1 cellular context compared by ENCODE assay signal in genomic region chr3:39088889-39089288, GRCh38.
TF ChIP-seq lines count a peak whose summit lies in the region.

No MANE protein-coding gene starts in this region.

TF ChIP-seq in endothelial cell of umbilical vein, 7 proteins besides CTCF, POLR2A, EP300 and RAD21:
- TF ChIP-seq MAX (IDR thresholded peaks at IDR 0.05; ENCODE audit: insufficient read depth, insufficient read length) (no peak), MYC (IDR thresholded peaks at IDR 0.05; ENCODE audit: low read depth, low read length) (no peak), JUN (IDR thresholded peaks at IDR 0.05; ENCODE audit: borderline replicate concordance, insufficient read depth, insufficient read length, low read depth) (no peak), EZH2 (IDR thresholded peaks at IDR 0.05; ENCODE audit: borderline replicate concordance, low read depth, low read length, severe bottlenecking) (no peak), POLR2AphosphoS5 (IDR thresholded peaks at IDR 0.05; ENCODE audit: insufficient read depth, low read depth, low read length) (no peak), GATA2 (IDR thresholded peaks at IDR 0.05; ENCODE audit: insufficient read depth, insufficient read length, low read depth, low read length) (no peak), FOS (IDR thresholded peaks at IDR 0.05; ENCODE audit: borderline replicate concordance, insufficient read depth, low read length) (no peak)
